In the genomic region with DNA sequence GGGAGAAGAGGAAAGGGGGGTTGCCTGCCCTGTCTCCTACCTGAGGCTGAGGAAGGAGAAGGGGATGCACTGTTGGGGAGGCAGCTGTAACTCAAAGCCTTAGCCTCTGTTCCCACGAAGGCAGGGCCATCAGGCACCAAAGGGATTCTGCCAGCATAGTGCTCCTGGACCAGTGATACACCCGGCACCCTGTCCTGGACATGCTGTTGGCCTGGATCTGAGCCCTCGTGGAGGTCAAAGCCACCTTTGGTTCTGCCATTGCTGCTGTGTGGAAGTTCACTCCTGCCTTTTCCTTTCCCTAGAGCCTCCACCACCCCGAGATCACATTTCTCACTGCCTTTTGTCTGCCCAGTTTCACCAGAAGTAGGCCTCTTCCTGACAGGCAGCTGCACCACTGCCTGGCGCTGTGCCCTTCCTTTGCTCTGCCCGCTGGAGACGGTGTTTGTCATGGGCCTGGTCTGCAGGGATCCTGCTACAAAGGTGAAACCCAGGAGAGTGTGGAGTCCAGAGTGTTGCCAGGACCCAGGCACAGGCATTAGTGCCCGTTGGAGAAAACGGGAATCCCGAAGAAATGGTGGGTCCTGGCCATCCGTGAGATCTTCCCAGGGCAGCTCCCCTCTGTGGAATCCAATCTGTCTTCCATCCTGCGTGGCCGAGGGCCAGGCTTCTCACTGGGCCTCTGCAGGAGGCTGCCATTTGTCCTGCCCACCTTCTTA, we compare ENCODE assay signal across 8 cellular contexts.
DNase-seq lines count a peak whose midpoint lies in the region; ATAC-seq, FAIRE-seq and TF ChIP-seq lines count a peak whose summit lies in the region.
"Not testable (repeated sequence)": the region's sequence is repeated elsewhere in the genome, so short reads cannot be mapped to it uniquely, and the experiment has no call there.

No MANE protein-coding gene starts in this region.

- 75% methylated on average over 1 of the region's 13 CpGs; no CpG with 5 or more reads in 1 of the 2 experiments for whole genome bisulfite sequencing in IMR-90 (ENCODE audit: extremely low coverage in 2 of 2, insufficient read length in 1 of 2), 2 experiments
- WGBS in K562 (ENCODE audit: insufficient coverage, low coverage, missing lambda C conversion rate): 94% methylated on average over 5 of the region's 13 CpGs
- 65 to 87% methylated on average over 2 to 10 of the region's 13 CpGs for whole genome bisulfite sequencing in lower leg skin, 2 donors
- WGBS in ovary, 3 donors: 69 to 77% (median 73%) methylated on average over 3 to 10 of the region's 13 CpGs

- not testable (repeated sequence) for H2AFZ ChIP-seq in IMR-90 (replicated peaks; ENCODE audit: low read length, poor library complexity); K562 (ENCODE audit: low read depth, low read length)

- H3K36me3 ChIP-seq in IMR-90 (ENCODE audit: control insufficient read depth, insufficient read depth, low read length); K562 (ENCODE audit: control insufficient read depth, insufficient read depth, low read length); ovary; upper lobe of right lung: not testable (repeated sequence)

- not testable (repeated sequence) for H3K4me3 ChIP-seq in IMR-90 (ENCODE audit: insufficient read depth, low read depth, low read length); K562; lower leg skin (ENCODE audit: low read depth, poor library complexity, severe bottlenecking); ovary; upper lobe of right lung

- intact Hi-C loops in IMR-90 (cut with micrococcal nuclease); K562 (cut with micrococcal nuclease); Right ventricle myocardium superior (cut with DNase I); lower leg skin (cut with DNase I; ENCODE audit: low total_unique reads); ovary (cut with DNase I); upper lobe of right lung (cut with DNase I): not testable (repeated sequence)

- not testable (repeated sequence) for H3K4me2 ChIP-seq in IMR-90 (ENCODE audit: low read depth, low read length); K562 (ENCODE audit: insufficient read depth, low read length)

- H3K4me1 ChIP-seq in IMR-90 (ENCODE audit: control insufficient read depth, insufficient read depth, low read length); K562 (replicated peaks in 1 of 2; ENCODE audit: control insufficient read depth in 2 of 2, insufficient read depth in 2 of 2, low read length in 2 of 2); ovary (ENCODE audit: insufficient read depth); upper lobe of right lung: not testable (repeated sequence)

- H4K8ac ChIP-seq in IMR-90 (ENCODE audit: low read depth in 2 of 2, low read length in 2 of 2): not testable (repeated sequence)

- H3K23ac ChIP-seq in IMR-90 (ENCODE audit: low read depth, low read length): not testable (repeated sequence)

- not testable (repeated sequence) for H2BK120ac ChIP-seq in IMR-90 (ENCODE audit: low read depth, low read length)

- H4K20me1 ChIP-seq in IMR-90 (ENCODE audit: insufficient read depth, low read length); K562 (replicated peaks; ENCODE audit: control insufficient read depth, insufficient read depth, low read length): not testable (repeated sequence)

- DNase-seq in IMR-90; K562 (ENCODE audit: extremely low read depth in 1 of 4, low spot score in 3 of 4): not testable (repeated sequence)
- DNase-seq in activated CD8-positive, alpha-beta memory T cell treated with anti-CD3 and anti-CD28 coated beads, Interleukin-2, amount 50 U/mL, for 48 hours: peak; percentile 52
- DNase-seq in Right ventricle myocardium superior: peak; percentile 44
- DNase-seq in lower leg skin (ENCODE audit: low spot score in 2 of 2): peak; percentile 24 to 88
- peak in 4 of 5 donors; percentile 14 to 36 (median 21) for DNase-seq in ovary
- peak; percentile 20 for DNase-seq in stimulated activated naive CD8-positive, alpha-beta T cell treated with anti-CD3 and anti-CD28 coated beads, Interleukin-15, Interleukin-2, amounts not matched to agents 100 U/mL and 50 U/mL, for 24 hours
- DNase-seq in upper lobe of right lung: peak; percentile 54

- not testable (repeated sequence) for BruUV-seq in IMR-90 (replicated peaks; lab: Mats Ljungman, UMichigan)
- TSS peak; percentile 33 for BruUV-seq in K562 (replicated peaks; lab: Mats Ljungman, UMichigan)

- not testable (repeated sequence) for H3K9me3 ChIP-seq in IMR-90 (ENCODE audit: control insufficient read depth, insufficient read depth, low read length); K562 (replicated peaks; ENCODE audit: control insufficient read depth, insufficient read depth, low read depth, low read length); ovary; upper lobe of right lung

- H3K14ac ChIP-seq in IMR-90 (replicated peaks; ENCODE audit: low read depth, low read length): not testable (repeated sequence)

- H4K5ac ChIP-seq in IMR-90 (ENCODE audit: low read depth, low read length): 0 out of 2 replicates have a peak overlapping the region, but pooled peaks have one; percentile 5

- not testable (repeated sequence) for H3K56ac ChIP-seq in IMR-90 (ENCODE audit: extremely low read depth, insufficient read depth, low read length)

- H2BK20ac ChIP-seq in IMR-90 (ENCODE audit: low read depth, low read length): not testable (repeated sequence)

- H3K9ac ChIP-seq in IMR-90 (ENCODE audit: low read depth, low read length); K562 (ENCODE audit: insufficient read depth in 1 of 2, low read depth in 2 of 2, low read length in 2 of 2): not testable (repeated sequence)

- ATAC-seq in IMR-90 (ENCODE audit: low read depth); K562; Right ventricle myocardium superior (ENCODE audit: poor library complexity); stimulated activated naive CD8-positive, alpha-beta T cell treated with anti-CD3 and anti-CD28 coated beads, Interleukin-15, Interleukin-2, amounts not matched to agents 100 U/mL and 50 U/mL, for 24 hours; upper lobe of right lung: not testable (repeated sequence)

- not testable (repeated sequence) for H2BK15ac ChIP-seq in IMR-90 (ENCODE audit: low read depth, low read length)

- not testable (repeated sequence) for FAIRE-seq in K562 (lab: Jason Lieb, UNC)

- not testable (repeated sequence) for H3K79me2 ChIP-seq in K562 (ENCODE audit: control insufficient read depth, insufficient read depth, low read length)

- in situ Hi-C loops in IMR-90 (cut with MboI; ENCODE audit: low sequenced_read_pairs); K562 (cut with MboI): not testable (repeated sequence)

- not testable (repeated sequence) for H3K27me3 ChIP-seq in IMR-90 (ENCODE audit: control insufficient read depth, insufficient read depth, low read length); K562 (ENCODE audit: control insufficient read depth in 2 of 2, insufficient read depth in 2 of 2, low read length in 2 of 2); ovary; upper lobe of right lung

- H3K18ac ChIP-seq in IMR-90 (ENCODE audit: low read depth, low read length): not testable (repeated sequence)

- TF ChIP-seq CTCF in IMR-90 (conservative IDR thresholded peaks at IDR 0.05; ENCODE audit: low read depth, low read length); K562 (IDR thresholded peaks at IDR 0.05 in 2 of 3, conservative IDR thresholded peaks at IDR 0.05 in 1 of 3; ENCODE audit: insufficient read depth in 2 of 3, low read depth in 1 of 3, low read length in 3 of 3); lower leg skin (IDR thresholded peaks at IDR 0.05); ovary (IDR thresholded peaks at IDR 0.05); upper lobe of right lung (IDR thresholded peaks at IDR 0.05): not testable (repeated sequence)

- H3K27ac ChIP-seq in IMR-90 (ENCODE audit: insufficient read depth, low read length); K562 (ENCODE audit: extremely low read depth, low read depth, low read length); ovary; upper lobe of right lung: not testable (repeated sequence)

- H3K79me1 ChIP-seq in IMR-90 (ENCODE audit: low read depth in 1 of 2, low read length in 2 of 2): not testable (repeated sequence)

- H2BK5ac ChIP-seq in IMR-90 (ENCODE audit: low read depth, low read length, poor library complexity, severe bottlenecking): not testable (repeated sequence)

- H3K4ac ChIP-seq in IMR-90 (ENCODE audit: low read depth, low read length): not testable (repeated sequence)

- not testable (repeated sequence) for TF ChIP-seq EP300 in K562 (IDR thresholded peaks at IDR 0.05; ENCODE audit: low read length); ovary (IDR thresholded peaks at IDR 0.05)

- CTCF ChIA-PET in IMR-90 (lab: Yijun Ruan, JAX); K562 (lab: Yijun Ruan, JAX; ENCODE audit: low intra/inter-chr PET ratio): not testable (repeated sequence)

- not testable (repeated sequence) for H2AK5ac ChIP-seq in IMR-90 (ENCODE audit: low read depth, low read length)

- H2AK9ac ChIP-seq in IMR-90 (replicated peaks; ENCODE audit: low read depth, low read length, poor library complexity): not testable (repeated sequence)

- not testable (repeated sequence) for TF ChIP-seq POLR2A in IMR-90 (IDR thresholded peaks at IDR 0.05; ENCODE audit: low read depth, low read length); K562 (conservative IDR thresholded peaks at IDR 0.05); lower leg skin (IDR thresholded peaks at IDR 0.05); ovary (IDR thresholded peaks at IDR 0.05)

- not testable (repeated sequence) for H3K9me1 ChIP-seq in IMR-90 (ENCODE audit: insufficient read depth, low read length); K562 (ENCODE audit: control insufficient read depth, insufficient read depth, low read length)

- POLR2A ChIA-PET in IMR-90 (lab: Charles Lee; ENCODE audit: unreplicated experiment); K562 (lab: Yijun Ruan, JAX): not testable (repeated sequence)

- dilution Hi-C loops in IMR-90 (cut with HindIII; ENCODE audit: low sequenced_read_pairs, unreplicated experiment): not testable (repeated sequence)

- not testable (repeated sequence) for H4K91ac ChIP-seq in IMR-90 (ENCODE audit: insufficient read depth, low read depth, low read length)

- not testable (repeated sequence) for TF ChIP-seq RAD21 in IMR-90 (IDR thresholded peaks at IDR 0.05; ENCODE audit: low read length); K562 (CRISPR knock-in tag; conservative IDR thresholded peaks at IDR 0.05 in 1 of 2, IDR thresholded peaks at IDR 0.05 in 1 of 2)
